In genomic region chr1:30935758-30936157, GRCh38 we compare ENCODE assay signal across 8 cellular contexts. TPM values are rescaled to one million over a fixed set of nuclear protein-coding genes. Genes with fewer than 3 reads are reported as not detected.
DNase-seq lines count a peak whose midpoint lies in the region; ATAC-seq, FAIRE-seq and TF ChIP-seq lines count a peak whose summit lies in the region.
"Not testable (repeated sequence)": the region's sequence is repeated elsewhere in the genome, so short reads cannot be mapped to it uniquely, and the experiment has no call there.
"Had no signal": no experiment of that assay in that cellular context is flagged by ENCODE, and none has a peak within 500 bp of the region (broad histone marks: within the 10 kb centered on the region; RNA-seq: fewer than 3 reads in every experiment).

No MANE protein-coding gene starts in this region.

- FAIRE-seq in GM12891 (lab: Jason Lieb, UNC), result peak; percentile 91
- FAIRE-seq in GM19239 (lab: Jason Lieb, UNC), result peak; percentile 77
- FAIRE-seq in GM12878 (lab: Jason Lieb, UNC), result peak; percentile 89

- H3K36me3 Mint-ChIP-seq in stimulated activated memory B cell treated with anti-CD40 and anti-IgM and Interleukin-4, amounts not matched to agents 10 μg/mL and 1 μg/mL and 100 μg/mL, for 72 hours, result peaks cover 55% of the 10 kb centered on the region

- not testable (repeated sequence) for H3K27me3 ChIP-seq in RWPE2 (ENCODE audit: insufficient read depth, poor library complexity, severe bottlenecking); GM12878 (replicated peaks in 1 of 2; ENCODE audit: control insufficient read depth in 2 of 2, insufficient read depth in 2 of 2, low read length in 1 of 2)

- POLR2A ChIA-PET in GM12878 (lab: Charles Lee), result not testable (repeated sequence)

- in situ Hi-C loops in GM12878 (cut with MboI), result not testable (repeated sequence)

- H2AFZ ChIP-seq in GM12878 (ENCODE audit: control insufficient read depth, low read depth, low read length), result not testable (repeated sequence)

- BruUV-seq in GM12878 (replicated peaks; lab: Mats Ljungman, UMichigan), result not testable (repeated sequence)

- CTCF ChIA-PET in GM12878 (lab: Yijun Ruan, JAX), result not testable (repeated sequence)

- no CpG with 5 or more reads among the region's 4 CpGs for WGBS in GM12878 (ENCODE audit: insufficient coverage, insufficient replicate concordance, low lambda C conversion rate, missing lambda C conversion rate)

- TF ChIP-seq RAD21 in GM12878 (IDR thresholded peaks at IDR 0.05; ENCODE audit: insufficient read depth, low read depth, low read length), result not testable (repeated sequence)

- H3K27ac ChIP-seq in RWPE2 (ENCODE audit: poor library complexity, severe bottlenecking), result peak overlapping the region; percentile 70
- H3K27ac ChIP-seq in GM12878 (ENCODE audit: control insufficient read depth, insufficient read depth), result not testable (repeated sequence)
- peak overlapping the region; percentile 88 for H3K27ac ChIP-seq in epithelial cell of prostate

- DNase-seq in GM12891 (ENCODE audit: insufficient read length, low spot score); GM19239 (ENCODE audit: insufficient read length, low spot score); RWPE2 (ENCODE audit: low spot score); GM12878 (ENCODE audit: low read depth, low spot score); epithelial cell of prostate (ENCODE audit: low read depth, low spot score): not testable (repeated sequence)

- not testable (repeated sequence) for TF ChIP-seq POLR2A in GM12891 (IDR thresholded peaks at IDR 0.05; ENCODE audit: low read depth, low read length); GM12878 (IDR thresholded peaks at IDR 0.05; ENCODE audit: low read depth, low read length)

- not testable (repeated sequence) for H3K27me3 Mint-ChIP-seq in stimulated activated memory B cell treated with anti-CD40 and anti-IgM and Interleukin-4, amounts not matched to agents 10 μg/mL and 1 μg/mL and 100 μg/mL, for 72 hours

- not testable (repeated sequence) for H3K4me3 ChIP-seq in RWPE2 (ENCODE audit: severe bottlenecking); GM12878

- intact Hi-C loops in GM12878 (cut with micrococcal nuclease; ENCODE audit: unreplicated experiment), result not testable (repeated sequence)

- not testable (repeated sequence) for H3K4me3 Mint-ChIP-seq in stimulated activated memory B cell treated with anti-CD40 and anti-IgM and Interleukin-4, amounts not matched to agents 10 μg/mL and 1 μg/mL and 100 μg/mL, for 72 hours

- not testable (repeated sequence) for TF ChIP-seq EP300 in GM12878 (IDR thresholded peaks at IDR 0.05; ENCODE audit: borderline replicate concordance in 1 of 2, control insufficient read depth in 1 of 2, low read depth in 2 of 2, low read length in 2 of 2)

- not testable (repeated sequence) for H3K79me2 ChIP-seq in GM12878 (ENCODE audit: control insufficient read depth, insufficient read depth, low read length)

- TF ChIP-seq CTCF in RWPE2 (IDR thresholded peaks at IDR 0.05; ENCODE audit: poor library complexity, severe bottlenecking); GM12878 (IDR thresholded peaks at IDR 0.05 in 2 of 3, conservative IDR thresholded peaks at IDR 0.05 in 1 of 3; ENCODE audit: control insufficient read depth in 2 of 3, extremely low read depth in 1 of 3, insufficient read depth in 1 of 3, low read depth in 3 of 3, low read length in 3 of 3): not testable (repeated sequence)

- not testable (repeated sequence) for H3K9me3 ChIP-seq in RWPE2 (ENCODE audit: severe bottlenecking); GM12878 (replicated peaks; ENCODE audit: control insufficient read depth, insufficient read depth, low read length)

- peak overlapping the region; percentile 38 for H3K27ac Mint-ChIP-seq in stimulated activated memory B cell treated with anti-CD40 and anti-IgM and Interleukin-4, amounts not matched to agents 10 μg/mL and 1 μg/mL and 100 μg/mL, for 72 hours

- RAD21 ChIA-PET in GM12878 (lab: Charles Lee; ENCODE audit: unreplicated experiment), result not testable (repeated sequence)

- not testable (repeated sequence) for H3K4me2 ChIP-seq in GM12878 (ENCODE audit: control insufficient read depth, insufficient read depth)

- ATAC-seq in RWPE2 (ENCODE audit: low read depth), result not testable (repeated sequence)
- peak; percentile 35; the same call in 1 of the 3 replicates for ATAC-seq in GM12878
- peak; percentile 65 for ATAC-seq in stimulated activated memory B cell treated with anti-CD40 and anti-IgM and Interleukin-4, amounts not matched to agents 10 μg/mL and 1 μg/mL and 100 μg/mL, for 72 hours

- peaks cover 36% of the 10 kb centered on the region for H3K4me1 Mint-ChIP-seq in stimulated activated memory B cell treated with anti-CD40 and anti-IgM and Interleukin-4, amounts not matched to agents 10 μg/mL and 1 μg/mL and 100 μg/mL, for 72 hours

- SMC1A ChIA-PET in GM12878 (lab: Charles Lee; ENCODE audit: uncharacterized antibody, unreplicated experiment), result not testable (repeated sequence)

- H3K36me3 ChIP-seq in RWPE2 (ENCODE audit: low read depth) (peaks cover 85% of the 10 kb centered on the region), GM12878 (ENCODE audit: control insufficient read depth in 2 of 2, insufficient read depth in 2 of 2, low read length in 1 of 2) (peaks cover 21 to 25% of the 10 kb centered on the region in 2 experiments)

- H3K9ac ChIP-seq in GM12878 (ENCODE audit: control insufficient read depth, insufficient read depth, low read length), result not testable (repeated sequence)

- H3K9me3 Mint-ChIP-seq in stimulated activated memory B cell treated with anti-CD40 and anti-IgM and Interleukin-4, amounts not matched to agents 10 μg/mL and 1 μg/mL and 100 μg/mL, for 72 hours, result not testable (repeated sequence)

- not testable (repeated sequence) for H4K20me1 ChIP-seq in GM12878 (ENCODE audit: control insufficient read depth, insufficient read depth)

- H3K4me1 ChIP-seq in RWPE2 (ENCODE audit: insufficient read depth, poor library complexity, severe bottlenecking), result peaks cover 15% of the 10 kb centered on the region
- H3K4me1 ChIP-seq in GM12878 (ENCODE audit: control insufficient read depth, insufficient read depth, low read length), result not testable (repeated sequence)

RNA-seq across cellular contexts. Expression of gene SDC3, which starts 27.2 kb away (rescaled TPM):
- polyA plus RNA-seq in GM12891 (2012; ENCODE audit: low read depth, missing spikeins), result 0.06 TPM
- 0.06 and 0.24 TPM in 2 replicates for total RNA-seq in GM12878 (2013; cell fraction: nucleolus; rRNA removed)
- under 0.01 TPM in 1 of 2 replicates, not detected in the other for total RNA-seq in GM12878 (2014; rRNA removed)
- 0.05 and 0.09 TPM in 2 replicates for total RNA-seq in GM12878 (2014; rRNA removed; fragmentation: Illumina TruSeq; extraction: Trizol)
- total RNA-seq in GM12878 (2021), result 0.24 and 0.36 TPM in 2 replicates
- 0.12 TPM for polyA plus RNA-seq in GM12878 (2011; ENCODE audit: low read depth)
- polyA plus RNA-seq in GM12878 (2011; rRNA removed), result 0.13 and 0.46 TPM in 2 replicates
- 0.57 and 0.70 TPM in 2 replicates for polyA plus RNA-seq in GM12878 (2011; cell fraction: cytosol; rRNA removed)
- 0.66 and 0.72 TPM in 2 replicates for polyA plus RNA-seq in GM12878 (2011; cell fraction: nucleus; rRNA removed)
- polyA plus RNA-seq in GM12878 (2012), result 0.08 and 0.22 TPM in 2 replicates
- 0.04 TPM in 1 of 2 replicates, not detected in the other for polyA plus RNA-seq in GM12878 (2014; fragmentation: Illumina TruSeq; extraction: Trizol)
- polyA plus RNA-seq in GM12878 (2014; fragmentation: Nextera tagmentation; extraction: Ambion mirVana), result under 1 TPM in 1 of 2 experiments, not detected in 1; under 0.01 TPM
- polyA plus RNA-seq in GM12878 (2014; rRNA removed), result 0.10 and 0.23 TPM in 2 replicates
- polyA plus RNA-seq in GM12878 (2016; fragmentation: Nextera tagmentation; extraction: Ambion mirVana), result under 1 TPM in 1 of 2 experiments, not detected in 1; 0.04 TPM
- 0.37 and 0.67 TPM in 2 replicates for polyA minus RNA-seq in GM12878 (2011; rRNA and poly(A)+ RNA removed)
- 1.1 TPM in 1 of 2 replicates, not detected in the other for polyA minus RNA-seq in GM12878 (2011; cell fraction: cytosol; rRNA and poly(A)+ RNA removed)
- 0.24 and 0.38 TPM in 2 replicates for polyA minus RNA-seq in GM12878 (2011; cell fraction: nucleus; rRNA and poly(A)+ RNA removed)
- total RNA-seq: CD8-positive, alpha-beta T cell had no signal
- polyA plus RNA-seq: CD4-positive, CD25-positive, alpha-beta regulatory T cell had no signal
